Comparison of ENCODE assay signal across 9 cellular contexts in genomic region chr2:68317971-68318685, GRCh38. TPM values are rescaled to one million over a fixed set of nuclear protein-coding genes. Genes with fewer than 3 reads are reported as not detected.
DNase-seq lines count a peak whose midpoint lies in the region; ATAC-seq and TF ChIP-seq lines count a peak whose summit lies in the region.
"Had no signal": no experiment of that assay in that cellular context is flagged by ENCODE, and none has a peak within 500 bp of the region (broad histone marks: within the 10 kb centered on the region; RNA-seq: fewer than 3 reads in every experiment).

No MANE protein-coding gene starts in this region.

- H3K4ac ChIP-seq in H9 (ENCODE audit: low read depth, low read length) = no peak overlapping the region

- no peaks in the 10 kb centered on the region for H3K79me2 ChIP-seq in H9 (ENCODE audit: insufficient read depth, low read length)

- H3K4me1 Mint-ChIP-seq in H9 = peaks cover 13 to 14% of the 10 kb centered on the region in 2 experiments
- peaks cover 9% of the 10 kb centered on the region for H3K4me1 Mint-ChIP-seq in activated naive CD8-positive, alpha-beta T cell treated with anti-CD3 and anti-CD28 coated beads, Interleukin-2, amount 50 U/mL, for 24 hours

- TF ChIP-seq CTCF in H9 (conservative IDR thresholded peaks at IDR 0.05) = no peak

- H3K27me3 Mint-ChIP-seq in H9 (ENCODE audit: low read depth) = peaks cover 72% of the 10 kb centered on the region
- peaks cover 57% of the 10 kb centered on the region for H3K27me3 Mint-ChIP-seq in activated naive CD8-positive, alpha-beta T cell treated with anti-CD3 and anti-CD28 coated beads, Interleukin-2, amount 50 U/mL, for 24 hours

- H3K9me3 Mint-ChIP-seq in H9 = peaks cover 0 to 2% of the 10 kb centered on the region in 2 experiments; a peak in 1 of 5 replicates
- peaks cover 3% of the 10 kb centered on the region for H3K9me3 Mint-ChIP-seq in activated naive CD8-positive, alpha-beta T cell treated with anti-CD3 and anti-CD28 coated beads, Interleukin-2, amount 50 U/mL, for 24 hours

- no peak overlapping the region for H2BK20ac ChIP-seq in H9 (ENCODE audit: low read depth, low read length, poor library complexity, severe bottlenecking)

- H3K4me1 ChIP-seq in H9 (ENCODE audit: insufficient read depth, low read length) (no peaks in the 10 kb centered on the region; the same call in 1 of the 2 replicates), iPS-18a (ENCODE audit: control insufficient read depth, low read depth, low read length) (peaks cover 4% of the 10 kb centered on the region), skeletal muscle satellite cell (ENCODE audit: control insufficient read depth, insufficient read depth, low read length) (peaks cover 13% of the 10 kb centered on the region)

- H3K36me3 Mint-ChIP-seq in H9 (ENCODE audit: insufficient read depth in 1 of 3, low read depth in 3 of 3) = no peaks in the 10 kb centered on the region; a peak in 1 of 7 replicates
- H3K36me3 Mint-ChIP-seq in activated naive CD8-positive, alpha-beta T cell treated with anti-CD3 and anti-CD28 coated beads, Interleukin-2, amount 50 U/mL, for 24 hours (ENCODE audit: low read depth) = no peaks in the 10 kb centered on the region

- no peak overlapping the region for H4K8ac ChIP-seq in H9 (replicated peaks; ENCODE audit: insufficient read length, low read depth, low read length)

- H3K4me3 Mint-ChIP-seq in H9 = peak overlapping the region; percentile 69 to 89
- peak overlapping the region; percentile 11 for H3K4me3 Mint-ChIP-seq in activated naive CD8-positive, alpha-beta T cell treated with anti-CD3 and anti-CD28 coated beads, Interleukin-2, amount 50 U/mL, for 24 hours

- no peak overlapping the region for H4K5ac ChIP-seq in H9 (ENCODE audit: insufficient read length, low read depth, low read length)

- no CpG with 5 or more reads among the region's 14 CpGs for WGBS in H9 (ENCODE audit: extremely low coverage, insufficient read length, low lambda C conversion rate)

- no peak for ATAC-seq in activated naive CD8-positive, alpha-beta T cell treated with anti-CD3 and anti-CD28 coated beads, Interleukin-2, amount 50 U/mL, for 24 hours
- ATAC-seq in GM21423 (IDR thresholded peaks at IDR 0.05; ENCODE audit: unreplicated experiment) (no peak), HG03025 (IDR thresholded peaks at IDR 0.05; ENCODE audit: low FRiP score, unreplicated experiment) (no peak), GM21825 (IDR thresholded peaks at IDR 0.05; ENCODE audit: unreplicated experiment) (no peak)

- no peak overlapping the region for H2AK5ac ChIP-seq in H9 (ENCODE audit: insufficient read length, low read length)

- H3K36me3 ChIP-seq in iPS-18a (ENCODE audit: control insufficient read depth, low read depth, low read length) = no peaks in the 10 kb centered on the region
- H3K36me3 ChIP-seq in skeletal muscle satellite cell (ENCODE audit: insufficient read depth, low read length) = peaks cover 38% of the 10 kb centered on the region

- H3K27ac ChIP-seq in H9 (ENCODE audit: insufficient read length, low read depth, low read length) = no peak overlapping the region
- H3K27ac ChIP-seq in iPS-18a (ENCODE audit: low read length) = no peak overlapping the region

- H3K9ac ChIP-seq in H9 (ENCODE audit: extremely low read depth, insufficient read length, low read length) (no peak overlapping the region), iPS-18a (ENCODE audit: low read length) (no peak overlapping the region), skeletal muscle satellite cell (ENCODE audit: low read depth, low read length) (peak overlapping the region; percentile 88)

- no peak overlapping the region for H3K56ac ChIP-seq in H9 (ENCODE audit: insufficient read length, low read depth, low read length)

- H2BK12ac ChIP-seq in H9 (ENCODE audit: insufficient read length, low read depth, low read length) = no peak overlapping the region

- H3T11ph ChIP-seq in H9 (ENCODE audit: low read length) = no peak overlapping the region

- no peak overlapping the region for H2BK5ac ChIP-seq in H9 (ENCODE audit: insufficient read length, low read length)

- no peak overlapping the region for H3K23ac ChIP-seq in H9 (ENCODE audit: insufficient read length, low read depth, low read length)

- no peak overlapping the region for H2BK15ac ChIP-seq in H9 (ENCODE audit: low read depth, low read length)

- no peak overlapping the region; the same call in 1 of the 2 replicates for H3K14ac ChIP-seq in H9 (ENCODE audit: insufficient read depth, low read length)

- no peak overlapping the region for H4K91ac ChIP-seq in H9 (ENCODE audit: insufficient read length, low read depth, low read length)

- no peak overlapping the region for H2BK120ac ChIP-seq in H9 (ENCODE audit: low read depth, low read length, poor library complexity, severe bottlenecking)

- no peak overlapping the region for H3K18ac ChIP-seq in H9 (ENCODE audit: insufficient read length, low read depth, low read length)

- H3K4me3 ChIP-seq in iPS-18a (ENCODE audit: low read length) (peak overlapping the region; percentile 68), skeletal muscle satellite cell (ENCODE audit: low read length) (peak overlapping the region; percentile 95)

- no peaks in the 10 kb centered on the region for H3K79me1 ChIP-seq in H9 (ENCODE audit: insufficient read depth, low read depth, low read length, poor library complexity, severe bottlenecking)

- H3K4me2 ChIP-seq in H9 (ENCODE audit: insufficient read depth, insufficient read length, low read length) (peak overlapping the region; percentile 74), skeletal muscle satellite cell (ENCODE audit: low read length) (peak overlapping the region; percentile 98)

- no peak overlapping the region for H2AFZ ChIP-seq in H9 (ENCODE audit: low read length)

- H3K9me3 ChIP-seq in H9 (ENCODE audit: control insufficient read depth, low read depth, low read length) = no peaks in the 10 kb centered on the region
- no peaks in the 10 kb centered on the region for H3K9me3 ChIP-seq in iPS-18a (ENCODE audit: control insufficient read depth, low read depth, low read length)
- H3K9me3 ChIP-seq in skeletal muscle satellite cell (replicated peaks; ENCODE audit: low read length) = no peaks in the 10 kb centered on the region

- peaks cover 17% of the 10 kb centered on the region; the same call in 1 of the 2 replicates for H3K27me3 ChIP-seq in H9 (ENCODE audit: insufficient read depth, low read length)
- H3K27me3 ChIP-seq in iPS-18a (ENCODE audit: control insufficient read depth, insufficient read depth, low read length) = peaks cover 51% of the 10 kb centered on the region
- no peaks in the 10 kb centered on the region for H3K27me3 ChIP-seq in skeletal muscle satellite cell (ENCODE audit: control insufficient read depth, insufficient read depth, low read length)

- H4K20me1 ChIP-seq in H9 (ENCODE audit: control insufficient read depth, insufficient read depth, insufficient read length) = no peaks in the 10 kb centered on the region

- H3K23me2 ChIP-seq in H9 (ENCODE audit: insufficient read length, low read depth, low read length, poor library complexity, severe bottlenecking) = peaks cover 10% of the 10 kb centered on the region

- no peak for DNase-seq in H9
- DNase-seq in activated naive CD8-positive, alpha-beta T cell treated with anti-CD3 and anti-CD28 coated beads, Interleukin-2, amount 50 U/mL, for 24 hours = no peak
- no peak for DNase-seq in stimulated activated CD4-positive, alpha-beta T cell treated with anti-CD3 and anti-CD28 coated beads, Interleukin-4, amount 100 ng/mL, for 4 hours
- DNase-seq: NCI-H2029 had no signal

- no peak overlapping the region for H3K27ac Mint-ChIP-seq in H9
- H3K27ac Mint-ChIP-seq in activated naive CD8-positive, alpha-beta T cell treated with anti-CD3 and anti-CD28 coated beads, Interleukin-2, amount 50 U/mL, for 24 hours = no peak overlapping the region

RNA-seq across cellular contexts. Expression of gene CNRIP1, which starts 1.6 kb away (rescaled TPM):
- total RNA-seq in H9 (2021) = 0.50 and 0.70 TPM in 2 replicates
- 24.3 and 29.9 TPM in 2 replicates for total RNA-seq in skeletal muscle satellite cell (2012; rRNA removed)

RNA-seq across cellular contexts. Expression of gene PLEK, which starts 47.0 kb away (rescaled TPM):
- not detected in 2 replicates for total RNA-seq in H9 (2021)
- not detected in 2 replicates for total RNA-seq in skeletal muscle satellite cell (2012; rRNA removed)
